27 cellular contexts compared by ENCODE assay signal in genomic region chr16:68927016-68927415, GRCh38.
"Had no signal": no experiment of that assay in that cellular context is flagged by ENCODE, and none has a peak within 500 bp of the region (broad histone marks: within the 10 kb centered on the region; RNA-seq: fewer than 3 reads in every experiment).

No MANE protein-coding gene starts in this region.

- DNase-seq: activated CD4-positive, alpha-beta memory T cell treated with anti-CD3 and anti-CD28 coated beads for 36 hours; activated CD4-positive, alpha-beta T cell treated with anti-CD3 and anti-CD28 coated beads for 36 hours; activated CD4-positive, alpha-beta T cell treated with anti-CD3 and anti-CD28 coated beads, Interleukin-2, amount 10 ng/mL, durations not matched to agents 24 days and 14 days; activated CD4-positive, CD25-positive, alpha-beta regulatory T cell; activated CD4-positive, CD25-positive, alpha-beta regulatory T cell treated with anti-CD3 and anti-CD28 coated beads, Interleukin-2, amount 50 U/mL, for 72 hours; activated CD8-positive, alpha-beta memory T cell treated with anti-CD3 and anti-CD28 coated beads, Interleukin-2, amount 50 U/mL, for 48 hours; activated CD8-positive, alpha-beta T cell treated with anti-CD3 and anti-CD28 coated beads, Interleukin-2, amount 10 ng/mL, durations not matched to agents 7 days and 5 days; activated gamma-delta T cell; activated naive CD4-positive, alpha-beta T cell; activated naive CD4-positive, alpha-beta T cell treated with anti-CD3 and anti-CD28 coated beads, Interleukin-2, amount 10 ng/mL, durations not matched to agents 7 days and 5 days; activated naive CD8-positive, alpha-beta T cell treated with anti-CD3 and anti-CD28 coated beads, Interleukin-2, amount 10 ng/mL, durations not matched to agents 7 days and 5 days; activated T-cell treated with anti-CD3 and anti-CD28 coated beads for 4 hours; activated T-cell treated with anti-CD3 and anti-CD28 coated beads, Interleukin-2, amount 50 U/mL, for 24 hours; activated T-cell treated with anti-CD3 and anti-CD28 coated beads, Interleukin-2, amount 50 U/mL, for 72 hours; amniotic stem cell; anterior cingulate cortex; caudate nucleus; cortex of kidney; effector CD8-positive, alpha-beta T cell; foreskin fibroblast; T-helper 2 cell had no signal

- FAIRE-seq: astrocyte, colon, endometrium, endothelial cell of umbilical vein, frontal cortex had no signal

- H3K27ac ChIP-seq: epithelial cell of prostate had no signal
